ENCODE assay signal across 14 cellular contexts in the genomic region with DNA sequence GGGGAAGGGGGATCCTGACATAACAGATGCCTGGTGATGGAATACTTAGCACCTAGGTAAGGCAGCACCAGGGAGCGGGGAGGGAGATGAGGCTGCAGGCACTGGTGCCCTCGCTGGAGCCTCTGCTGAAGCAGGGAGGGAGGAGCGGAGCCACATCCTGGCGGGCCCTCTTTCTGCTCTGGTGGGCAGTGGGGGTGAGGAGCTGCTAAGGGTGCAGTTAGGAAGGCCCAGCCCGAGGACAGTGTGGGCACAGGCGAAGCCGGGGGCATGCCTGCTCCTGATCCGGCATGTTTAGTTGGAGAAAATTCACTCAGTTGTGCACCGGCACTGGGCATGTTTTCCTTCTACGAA.
A peak's percentile ranks its signal among the peaks of the same experiment; 100 is the strongest.
DNase-seq lines count a peak whose midpoint lies in the region; ATAC-seq lines count a peak whose summit lies in the region.
"Had no signal": no experiment of that assay in that cellular context is flagged by ENCODE, and none has a peak within 500 bp of the region (broad histone marks: within the 10 kb centered on the region; RNA-seq: fewer than 3 reads in every experiment).

No MANE protein-coding gene starts in this region.

- H3K27ac ChIP-seq in BLaER1 (0 out of 2 replicates have a peak overlapping the region, but pooled peaks have one; percentile 6), neuronal stem cell (replicated peaks; ENCODE audit: low read length) (no peak overlapping the region)
- H3K27ac ChIP-seq: KMS-11 had no signal

- H3K9ac ChIP-seq in BLaER1, result no peak overlapping the region
- H3K9ac ChIP-seq in neuronal stem cell (ENCODE audit: low read depth, low read length, poor library complexity), result peak overlapping the region; percentile 22
- H3K9ac ChIP-seq: KMS-11 had no signal

- H4K91ac ChIP-seq in neuronal stem cell (ENCODE audit: low read depth, low read length, poor library complexity), result no peak overlapping the region

- H2BK5ac ChIP-seq in neuronal stem cell (ENCODE audit: low read length), result no peak overlapping the region

- peaks cover 14% of the 10 kb centered on the region for H3K36me3 Mint-ChIP-seq in activated T-helper 17 cell treated with anti-CD3 and anti-CD28 coated beads, Interleukin-2, amount 50 U/mL, for 72 hours (ENCODE audit: low read depth)
- H3K36me3 Mint-ChIP-seq in activated naive CD8-positive, alpha-beta T cell treated with anti-CD3 and anti-CD28 coated beads for 36 hours, result no peaks in the 10 kb centered on the region
- H3K36me3 Mint-ChIP-seq in stimulated activated memory B cell treated with anti-CD40 and anti-IgM and Interleukin-4, amounts not matched to agents 10 μg/mL and 1 μg/mL and 100 μg/mL, for 72 hours, result peaks cover 14% of the 10 kb centered on the region

- no peak overlapping the region for H2BK15ac ChIP-seq in neuronal stem cell (ENCODE audit: low read length)

- H3K4me3 ChIP-seq in BLaER1 (no peak overlapping the region), neuronal stem cell (ENCODE audit: low read length in 2 of 2) (no peak overlapping the region)

- no peaks in the 10 kb centered on the region for H3K27me3 Mint-ChIP-seq in activated T-helper 17 cell treated with anti-CD3 and anti-CD28 coated beads, Interleukin-2, amount 50 U/mL, for 72 hours
- H3K27me3 Mint-ChIP-seq in activated naive CD8-positive, alpha-beta T cell treated with anti-CD3 and anti-CD28 coated beads for 36 hours, result no peaks in the 10 kb centered on the region
- H3K27me3 Mint-ChIP-seq in stimulated activated memory B cell treated with anti-CD40 and anti-IgM and Interleukin-4, amounts not matched to agents 10 μg/mL and 1 μg/mL and 100 μg/mL, for 72 hours, result no peaks in the 10 kb centered on the region

- H3K4me2 ChIP-seq in BLaER1, result no peak overlapping the region
- H3K4me2 ChIP-seq in neuronal stem cell (ENCODE audit: insufficient read depth, low read length, poor library complexity, severe bottlenecking), result no peak overlapping the region
- H3K4me2 ChIP-seq: KMS-11 had no signal

- no peak overlapping the region for H3K14ac ChIP-seq in neuronal stem cell (ENCODE audit: low read length)

- no peak overlapping the region for H3K4me3 Mint-ChIP-seq in activated T-helper 17 cell treated with anti-CD3 and anti-CD28 coated beads, Interleukin-2, amount 50 U/mL, for 72 hours
- no peak overlapping the region for H3K4me3 Mint-ChIP-seq in activated naive CD8-positive, alpha-beta T cell treated with anti-CD3 and anti-CD28 coated beads for 36 hours
- no peak overlapping the region for H3K4me3 Mint-ChIP-seq in stimulated activated memory B cell treated with anti-CD40 and anti-IgM and Interleukin-4, amounts not matched to agents 10 μg/mL and 1 μg/mL and 100 μg/mL, for 72 hours
- H3K4me3 Mint-ChIP-seq: HFFc6 had no signal

- no peak overlapping the region for H2BK120ac ChIP-seq in neuronal stem cell (ENCODE audit: low read depth, low read length)

- no peak for DNase-seq in neuronal stem cell (ENCODE audit: low spot score)
- DNase-seq in NCI-H187 treated with DMSO at 0.1 percent for 48 hours (lab: John Stamatoyannopoulos, UW), result no peak
- no peak for DNase-seq in activated naive CD8-positive, alpha-beta T cell treated with anti-CD3 and anti-CD28 coated beads for 36 hours
- DNase-seq: C1 segment of cervical spinal cord, DND-41, NCI-H1048, NCI-H2081 treated with DMSO at 0.1 percent for 48 hours, NCI-H2227 treated with DMSO at 0.1 percent for 48 hours had no signal

- WGBS in neuronal stem cell (ENCODE audit: extremely low coverage in 2 of 2, insufficient read length in 2 of 2, insufficient replicate concordance in 1 of 2), 2 donors, result no CpG with 5 or more reads among the region's 10 CpGs

- H3K18ac ChIP-seq in neuronal stem cell (ENCODE audit: low read length), result peak overlapping the region; percentile 56

- H3K4me1 ChIP-seq in BLaER1 (peaks cover 22% of the 10 kb centered on the region), neuronal stem cell (ENCODE audit: control insufficient read depth in 2 of 2, insufficient read depth in 1 of 2, low read depth in 1 of 2, low read length in 2 of 2) (peaks cover 0 to 6% of the 10 kb centered on the region in 2 donors)

- H4K8ac ChIP-seq in neuronal stem cell (ENCODE audit: low read depth, low read length), result no peak overlapping the region

- H2BK12ac ChIP-seq in neuronal stem cell (ENCODE audit: low read length), result no peak overlapping the region

- H3K4ac ChIP-seq in neuronal stem cell (ENCODE audit: low read length), result no peak overlapping the region

- H3K23ac ChIP-seq in neuronal stem cell (ENCODE audit: low read depth, low read length, poor library complexity), result peak overlapping the region; percentile 80

- no peaks in the 10 kb centered on the region for H3K9me3 Mint-ChIP-seq in activated T-helper 17 cell treated with anti-CD3 and anti-CD28 coated beads, Interleukin-2, amount 50 U/mL, for 72 hours
- H3K9me3 Mint-ChIP-seq in activated naive CD8-positive, alpha-beta T cell treated with anti-CD3 and anti-CD28 coated beads for 36 hours, result no peaks in the 10 kb centered on the region
- no peaks in the 10 kb centered on the region for H3K9me3 Mint-ChIP-seq in stimulated activated memory B cell treated with anti-CD40 and anti-IgM and Interleukin-4, amounts not matched to agents 10 μg/mL and 1 μg/mL and 100 μg/mL, for 72 hours
- H3K9me3 Mint-ChIP-seq: HFFc6 had no signal

- peaks cover 2% of the 10 kb centered on the region for H3K79me1 ChIP-seq in neuronal stem cell (ENCODE audit: low read depth, low read length)

- peak overlapping the region; percentile 30 for H2AK5ac ChIP-seq in neuronal stem cell (ENCODE audit: low read depth, low read length)

- ATAC-seq in activated T-helper 17 cell treated with anti-CD3 and anti-CD28 coated beads, Interleukin-2, amount 50 U/mL, for 72 hours (replicated peaks), result no peak
- ATAC-seq in esophagus mucosa, result peak; percentile 7
- no peak for ATAC-seq in stimulated activated memory B cell treated with anti-CD40 and anti-IgM and Interleukin-4, amounts not matched to agents 10 μg/mL and 1 μg/mL and 100 μg/mL, for 72 hours

- peak overlapping the region; percentile 75 for H3K27ac Mint-ChIP-seq in activated T-helper 17 cell treated with anti-CD3 and anti-CD28 coated beads, Interleukin-2, amount 50 U/mL, for 72 hours
- no peak overlapping the region for H3K27ac Mint-ChIP-seq in activated naive CD8-positive, alpha-beta T cell treated with anti-CD3 and anti-CD28 coated beads for 36 hours
- H3K27ac Mint-ChIP-seq in stimulated activated memory B cell treated with anti-CD40 and anti-IgM and Interleukin-4, amounts not matched to agents 10 μg/mL and 1 μg/mL and 100 μg/mL, for 72 hours, result no peak overlapping the region
- H3K27ac Mint-ChIP-seq: HFFc6 had no signal

- no peaks in the 10 kb centered on the region for H3K9me3 ChIP-seq in BLaER1
- H3K9me3 ChIP-seq in neuronal stem cell (replicated peaks in 1 of 2; ENCODE audit: control insufficient read depth in 2 of 2, insufficient read depth in 1 of 2, low read depth in 1 of 2, low read length in 2 of 2), result peaks cover 0 to 1% of the 10 kb centered on the region in 2 donors

- H3K27me3 ChIP-seq in BLaER1, result no peaks in the 10 kb centered on the region
- H3K27me3 ChIP-seq in neuronal stem cell (ENCODE audit: control insufficient read depth in 3 of 3, insufficient read depth in 3 of 3, low read depth in 1 of 3, low read length in 3 of 3), result no peaks in the 10 kb centered on the region

- H3K36me3 ChIP-seq in BLaER1 (peaks cover 22% of the 10 kb centered on the region), neuronal stem cell (replicated peaks in 1 of 2; ENCODE audit: control insufficient read depth in 2 of 2, insufficient read depth in 2 of 2, low read length in 2 of 2) (peaks cover 8 to 15% of the 10 kb centered on the region in 2 donors)

- H4K20me1 ChIP-seq in BLaER1, result peaks cover 26% of the 10 kb centered on the region

- no peak overlapping the region for H2AFZ ChIP-seq in neuronal stem cell (ENCODE audit: low read length)

- H3K4me1 Mint-ChIP-seq in activated T-helper 17 cell treated with anti-CD3 and anti-CD28 coated beads, Interleukin-2, amount 50 U/mL, for 72 hours, result no peaks in the 10 kb centered on the region
- H3K4me1 Mint-ChIP-seq in activated naive CD8-positive, alpha-beta T cell treated with anti-CD3 and anti-CD28 coated beads for 36 hours, result peaks cover 10% of the 10 kb centered on the region
- no peaks in the 10 kb centered on the region for H3K4me1 Mint-ChIP-seq in stimulated activated memory B cell treated with anti-CD40 and anti-IgM and Interleukin-4, amounts not matched to agents 10 μg/mL and 1 μg/mL and 100 μg/mL, for 72 hours
